2 cellular contexts compared by ENCODE assay signal in genomic region chr12:63624258-63624657, GRCh38. TPM values are rescaled to one million over a fixed set of nuclear protein-coding genes. Genes with fewer than 3 reads are reported as not detected.
"Had no signal": no experiment of that assay in that cellular context is flagged by ENCODE, and none has a peak within 500 bp of the region (broad histone marks: within the 10 kb centered on the region; RNA-seq: fewer than 3 reads in every experiment).

No MANE protein-coding gene starts in this region.

RNA-seq across cellular contexts. Expression of gene DPY19L2, which starts 44.0 kb away (rescaled TPM):
- polyA plus RNA-seq: immature natural killer cell, mammary epithelial cell had no signal
